ENCODE assay signal across 8 cellular contexts in the genomic region with DNA sequence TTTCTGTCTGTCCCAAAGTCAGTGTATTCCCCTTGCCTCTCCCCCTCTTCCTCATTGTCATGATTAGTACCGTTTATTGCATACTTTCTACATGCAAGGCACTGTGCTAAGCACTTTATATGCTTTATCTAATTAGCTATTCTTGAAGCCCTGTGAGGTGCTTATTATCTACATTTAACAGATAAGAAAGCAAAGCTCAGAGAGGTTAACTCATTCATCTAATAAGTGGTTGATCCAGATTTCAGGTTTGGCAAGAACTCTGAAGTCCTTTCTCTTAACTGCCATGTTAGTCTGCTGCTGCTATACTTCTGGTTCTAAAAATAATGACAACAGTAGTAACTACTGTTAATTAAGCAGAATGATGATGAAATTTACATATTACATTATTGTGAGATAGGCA. TPM values are rescaled to one million over a fixed set of nuclear protein-coding genes. Genes with fewer than 3 reads are reported as not detected.
DNase-seq lines count a peak whose midpoint lies in the region; ATAC-seq and TF ChIP-seq lines count a peak whose summit lies in the region.

No MANE protein-coding gene starts in this region.

- H3F3A ChIP-seq in GM23248 (ENCODE audit: insufficient read depth) (peaks cover 66% of the 10 kb centered on the region), PC-9 (ENCODE audit: insufficient read depth, low read depth) (peaks cover 50% of the 10 kb centered on the region)

- no peaks in the 10 kb centered on the region for H3K9me2 ChIP-seq in GM23248 (ENCODE audit: insufficient read depth)
- H3K9me2 ChIP-seq in PC-9 (ENCODE audit: insufficient read depth): no peaks in the 10 kb centered on the region

- no TSS peak for BruUV-seq in PC-9 (replicated peaks; lab: Mats Ljungman, UMichigan)

- CTCF ChIA-PET in PC-9 (lab: Charles Lee): interaction anchor here (0.6 kb wide), 1 partner anchor 42 kb away, joined by 3 read pairs; no protein-coding TSS in a partner anchor

- peaks cover 67% of the 10 kb centered on the region for H3K4me1 ChIP-seq in GM23248 (ENCODE audit: insufficient read depth)
- H3K4me1 ChIP-seq in PC-9 (replicated peaks; ENCODE audit: insufficient read depth): peaks cover 65% of the 10 kb centered on the region
- H3K4me1 ChIP-seq in prostate gland (replicated peaks): peaks cover 20% of the 10 kb centered on the region

- peaks cover 100% of the 10 kb centered on the region for H3K79me2 ChIP-seq in GM23248 (ENCODE audit: insufficient read depth)
- peaks cover 93% of the 10 kb centered on the region for H3K79me2 ChIP-seq in PC-9 (ENCODE audit: low read depth)

- H3K9me3 ChIP-seq in GM23248 (ENCODE audit: low read depth) (no peaks in the 10 kb centered on the region), PC-9 (ENCODE audit: insufficient read depth, low read depth) (no peaks in the 10 kb centered on the region), prostate gland (no peaks in the 10 kb centered on the region)

- ATAC-seq in GM19455 (IDR thresholded peaks at IDR 0.05; ENCODE audit: unreplicated experiment) (no peak), GM19463 (IDR thresholded peaks at IDR 0.05; ENCODE audit: unreplicated experiment) (no peak)

- H3K27ac ChIP-seq in GM23248 (peak overlapping the region; percentile 94), PC-9 (peak overlapping the region; percentile 88), prostate gland (peak overlapping the region; percentile 79 to 82)

- POLR2A ChIA-PET in PC-9 (lab: Charles Lee; ENCODE audit: unreplicated experiment): no interaction called here

- intact Hi-C loops in PC-9 (cut with micrococcal nuclease; ENCODE audit: unreplicated experiment) (loop anchor here (5.0 kb wide), 1 partner anchor 79 kb away; no protein-coding TSS in a partner anchor), prostate gland (cut with DNase I) (no loop called here)

- H2AFZ ChIP-seq in GM23248 (no peak overlapping the region), PC-9 (no peak overlapping the region)

- no peak for DNase-seq in GM23248
- no peak for DNase-seq in PC-9
- no peak for DNase-seq in epithelial cell of esophagus (ENCODE audit: low read depth)
- no peak for DNase-seq in prostate gland (ENCODE audit: low spot score)
- DNase-seq in GM13976 (ENCODE audit: low spot score): no peak
- no peak for DNase-seq in NCI-H2029 treated with DMSO at 0.1 percent for 48 hours (lab: John Stamatoyannopoulos, UW)

- peak overlapping the region; percentile 89 for H3K4me2 ChIP-seq in GM23248 (ENCODE audit: unreplicated experiment)
- H3K4me2 ChIP-seq in PC-9: peak overlapping the region; percentile 79

- no peak for TF ChIP-seq POLR2A in prostate gland (IDR thresholded peaks at IDR 0.05)

- H3K4me3 ChIP-seq in GM23248: peak overlapping the region; percentile 57
- H3K4me3 ChIP-seq in PC-9: peak overlapping the region; percentile 35; the same call in 1 of the 2 replicates
- H3K4me3 ChIP-seq in epithelial cell of esophagus (ENCODE audit: low read length): peak overlapping the region; percentile 5
- H3K4me3 ChIP-seq in prostate gland: no peak overlapping the region

- peak overlapping the region; percentile 81 for H3K9ac ChIP-seq in GM23248

- 36 to 43% methylated on average over 1 of the region's 1 CpG for WGBS in GM23248 (ENCODE audit: low coverage in 1 of 2, low lambda C conversion rate in 2 of 2, missing lambda C conversion rate in 2 of 2), 2 experiments
- 8% methylated on average over 1 of the region's 1 CpG for WGBS in prostate gland

- H4K20me1 ChIP-seq in GM23248 (ENCODE audit: insufficient read depth): no peaks in the 10 kb centered on the region; the same call in 1 of the 2 replicates
- H4K20me1 ChIP-seq in PC-9 (ENCODE audit: insufficient read depth): peaks cover 8% of the 10 kb centered on the region; the same call in 1 of the 2 replicates

- in situ Hi-C loops in GM23248 (cut with MboI) (no loop called here), GM13976 (cut with MboI; ENCODE audit: low sequenced_read_pairs, unreplicated experiment) (no loop called here)

- TF ChIP-seq CTCF in PC-9 (conservative IDR thresholded peaks at IDR 0.05) (no peak), epithelial cell of esophagus (IDR thresholded peaks at IDR 0.05; ENCODE audit: insufficient read depth, low read depth, low read length, missing control alignments) (no peak), prostate gland (IDR thresholded peaks at IDR 0.05) (no peak), GM13976 (IDR thresholded peaks at IDR 0.05; ENCODE audit: borderline replicate concordance, control extremely low read depth, extremely low read depth, insufficient read depth, missing control alignments) (no peak)

- H3K36me3 ChIP-seq in GM23248 (ENCODE audit: low read depth): no peaks in the 10 kb centered on the region
- peaks cover 6% of the 10 kb centered on the region for H3K36me3 ChIP-seq in PC-9 (ENCODE audit: low read depth)
- H3K36me3 ChIP-seq in prostate gland: no peaks in the 10 kb centered on the region

- no peaks in the 10 kb centered on the region for H3K27me3 ChIP-seq in GM23248 (replicated peaks; ENCODE audit: insufficient read depth)
- H3K27me3 ChIP-seq in PC-9 (ENCODE audit: insufficient read depth, low read depth): no peaks in the 10 kb centered on the region
- no peaks in the 10 kb centered on the region for H3K27me3 ChIP-seq in prostate gland (replicated peaks; ENCODE audit: insufficient read depth)

RNA-seq across cellular contexts. Expression of a gene that starts 13.5 kb away (rescaled TPM):
- total RNA-seq in GM23248 (2014; rRNA removed; shearing (Covaris generic)): 165 and 185 TPM in 2 replicates
- 97.4 and 101 TPM in 2 replicates for polyA plus RNA-seq in GM23248 (2016; fragmentation: Nextera tagmentation; extraction: Ambion mirVana)
- total RNA-seq in PC-9 (2021) (113 and 164 TPM in 2 replicates), prostate gland (100 to 1,000 TPM; 131 to 155 TPM)

RNA-seq across cellular contexts. Expression of a gene that starts 49.4 kb away (rescaled TPM):
- 0.22 and 0.51 TPM in 2 replicates for total RNA-seq in GM23248 (2014; rRNA removed; shearing (Covaris generic))
- polyA plus RNA-seq in GM23248 (2016; fragmentation: Nextera tagmentation; extraction: Ambion mirVana): 0.66 and 1.6 TPM in 2 replicates
- total RNA-seq in PC-9 (2021): 6.2 and 6.3 TPM in 2 replicates
- total RNA-seq in prostate gland: 10 to 100 TPM in 1 of 2 donors, 1 to 10 TPM in 1; 7.5 to 10.5 TPM

Comparison
In these comparisons a context has a peak if more than half of its experiments do, and no peak if none do; other contexts are left out.
1. H3K4me3 ChIP-seq: peak in GM23248 (single experiment), PC-9 (single experiment) and epithelial cell of esophagus (single experiment); none in prostate gland (0 of 2).
2. Peak in every context shown above with its lines, with median percentiles within 50 percentile points of each other: H3K27ac ChIP-seq.